19 cellular contexts compared by ENCODE assay signal in genomic region chr12:62267026-62267425, GRCh38. TPM values are rescaled to one million over a fixed set of nuclear protein-coding genes. Genes with fewer than 3 reads are reported as not detected.
A peak's percentile ranks its signal among the peaks of the same experiment; 100 is the strongest.
DNase-seq lines count a peak whose midpoint lies in the region; ATAC-seq, FAIRE-seq and TF ChIP-seq lines count a peak whose summit lies in the region.
"Had no signal": no experiment of that assay in that cellular context is flagged by ENCODE, and none has a peak within 500 bp of the region (broad histone marks: within the 10 kb centered on the region; RNA-seq: fewer than 3 reads in every experiment).

No MANE protein-coding gene starts in this region.

- peaks cover 2 to 4% of the 10 kb centered on the region in 2 donors for H3K4me1 ChIP-seq in aorta (ENCODE audit: control insufficient read depth in 1 of 2, insufficient read depth in 2 of 2, low read length in 2 of 2)

- H3K4me3 ChIP-seq in aorta (ENCODE audit: low read length in 2 of 2) = no peak overlapping the region
- H3K4me3 ChIP-seq: gastrocnemius medialis had no signal

- H3K4me3 Mint-ChIP-seq in activated T-cell treated with anti-CD3 and anti-CD28 coated beads, Interleukin-2, amount 50 U/mL, for 24 hours = no peak overlapping the region
- H3K4me3 Mint-ChIP-seq in activated T-helper 1 cell treated with anti-CD3 and anti-CD28 coated beads, Interleukin-12 subunit alpha, Interleukin-12 subunit beta, Interleukin-2, Interleukin-4 antibody, amounts not matched to agents 30 ng/mL and 10 ng/mL and 1 ng/mL, durations not matched to agents 14 hours and 24 hours and 36 hours = no peak overlapping the region
- H3K4me3 Mint-ChIP-seq in natural killer cell = no peak overlapping the region
- H3K4me3 Mint-ChIP-seq: nephron had no signal

- H3K4me1 Mint-ChIP-seq in activated T-cell treated with anti-CD3 and anti-CD28 coated beads, Interleukin-2, amount 50 U/mL, for 24 hours (ENCODE audit: low read depth) = peaks cover 87% of the 10 kb centered on the region
- peaks cover 93% of the 10 kb centered on the region for H3K4me1 Mint-ChIP-seq in activated T-helper 1 cell treated with anti-CD3 and anti-CD28 coated beads, Interleukin-12 subunit alpha, Interleukin-12 subunit beta, Interleukin-2, Interleukin-4 antibody, amounts not matched to agents 30 ng/mL and 10 ng/mL and 1 ng/mL, durations not matched to agents 14 hours and 24 hours and 36 hours (ENCODE audit: low read depth)
- H3K4me1 Mint-ChIP-seq in natural killer cell = peaks cover 79 to 84% of the 10 kb centered on the region in 2 donors

- peak overlapping the region; percentile 48 for H3K27ac Mint-ChIP-seq in activated T-cell treated with anti-CD3 and anti-CD28 coated beads, Interleukin-2, amount 50 U/mL, for 24 hours
- H3K27ac Mint-ChIP-seq in activated T-helper 1 cell treated with anti-CD3 and anti-CD28 coated beads, Interleukin-12 subunit alpha, Interleukin-12 subunit beta, Interleukin-2, Interleukin-4 antibody, amounts not matched to agents 30 ng/mL and 10 ng/mL and 1 ng/mL, durations not matched to agents 14 hours and 24 hours and 36 hours = peak overlapping the region; percentile 38
- peak overlapping the region; percentile 47 to 78 for H3K27ac Mint-ChIP-seq in natural killer cell
- H3K27ac Mint-ChIP-seq: nephron had no signal

- H3K9me3 Mint-ChIP-seq in activated T-cell treated with anti-CD3 and anti-CD28 coated beads, Interleukin-2, amount 50 U/mL, for 24 hours = no peaks in the 10 kb centered on the region
- H3K9me3 Mint-ChIP-seq in activated T-helper 1 cell treated with anti-CD3 and anti-CD28 coated beads, Interleukin-12 subunit alpha, Interleukin-12 subunit beta, Interleukin-2, Interleukin-4 antibody, amounts not matched to agents 30 ng/mL and 10 ng/mL and 1 ng/mL, durations not matched to agents 14 hours and 24 hours and 36 hours = no peaks in the 10 kb centered on the region
- H3K9me3 Mint-ChIP-seq in natural killer cell = no peaks in the 10 kb centered on the region
- H3K9me3 Mint-ChIP-seq: nephron had no signal

- H3K36me3 Mint-ChIP-seq in activated T-cell treated with anti-CD3 and anti-CD28 coated beads, Interleukin-2, amount 50 U/mL, for 24 hours (ENCODE audit: low read depth) = peaks cover 50% of the 10 kb centered on the region
- H3K36me3 Mint-ChIP-seq in activated T-helper 1 cell treated with anti-CD3 and anti-CD28 coated beads, Interleukin-12 subunit alpha, Interleukin-12 subunit beta, Interleukin-2, Interleukin-4 antibody, amounts not matched to agents 30 ng/mL and 10 ng/mL and 1 ng/mL, durations not matched to agents 14 hours and 24 hours and 36 hours (ENCODE audit: low read depth) = peaks cover 27% of the 10 kb centered on the region
- no peaks in the 10 kb centered on the region for H3K36me3 Mint-ChIP-seq in natural killer cell

- no peaks in the 10 kb centered on the region for H3K27me3 Mint-ChIP-seq in activated T-cell treated with anti-CD3 and anti-CD28 coated beads, Interleukin-2, amount 50 U/mL, for 24 hours
- H3K27me3 Mint-ChIP-seq in activated T-helper 1 cell treated with anti-CD3 and anti-CD28 coated beads, Interleukin-12 subunit alpha, Interleukin-12 subunit beta, Interleukin-2, Interleukin-4 antibody, amounts not matched to agents 30 ng/mL and 10 ng/mL and 1 ng/mL, durations not matched to agents 14 hours and 24 hours and 36 hours (ENCODE audit: insufficient read depth) = no peaks in the 10 kb centered on the region
- H3K27me3 Mint-ChIP-seq in natural killer cell (ENCODE audit: low read depth in 2 of 2) = no peaks in the 10 kb centered on the region

- 80% methylated on average over 2 of the region's 2 CpGs for WGBS in aorta, 2 donors

- H3K9me3 ChIP-seq in aorta (ENCODE audit: control insufficient read depth, low read length) = no peaks in the 10 kb centered on the region
- H3K9me3 ChIP-seq: gastrocnemius medialis had no signal

- FAIRE-seq in GM12892 (lab: Jason Lieb, UNC) (peak; percentile 27), RCC 7860 (lab: Jason Lieb, UNC) (no peak)

- H3K27ac ChIP-seq in aorta (ENCODE audit: low read depth in 1 of 2, low read length in 2 of 2) = no peak overlapping the region
- H3K27ac ChIP-seq: C4-2B had no signal

- TF ChIP-seq CTCF in natural killer cell (IDR thresholded peaks at IDR 0.05) = no peak

- ATAC-seq in natural killer cell (no peak), aorta (ENCODE audit: low FRiP score) (no peak), GM18873 (IDR thresholded peaks at IDR 0.05; ENCODE audit: low FRiP score, unreplicated experiment) (no peak)
- ATAC-seq: esophagus mucosa, gastrocnemius medialis had no signal

- H3K36me3 ChIP-seq in aorta (ENCODE audit: control insufficient read depth in 1 of 2, insufficient read depth in 2 of 2, low read length in 1 of 2) = no peaks in the 10 kb centered on the region
- H3K36me3 ChIP-seq: gastrocnemius medialis had no signal

- H3K27me3 ChIP-seq in aorta (ENCODE audit: control insufficient read depth in 1 of 2, insufficient read depth in 2 of 2, low read length in 1 of 2) = no peaks in the 10 kb centered on the region
- H3K27me3 ChIP-seq: gastrocnemius medialis had no signal

- no peak for TF ChIP-seq POLR2A in GM12892 (IDR thresholded peaks at IDR 0.05; ENCODE audit: low read depth, low read length)

- DNase-seq in activated T-cell treated with anti-CD3 and anti-CD28 coated beads, Interleukin-2, amount 50 U/mL, for 24 hours = no peak
- DNase-seq in activated T-cell treated with anti-CD3 and anti-CD28 coated beads for 4 hours (no peak), GM12892 (ENCODE audit: insufficient read length) (no peak), natural killer cell (no peak), aorta (no peak), RCC 7860 (ENCODE audit: low spot score) (no peak)
- DNase-seq in activated T-helper 1 cell treated with anti-CD3 and anti-CD28 coated beads, Interleukin-12 subunit alpha, Interleukin-12 subunit beta, Interleukin-2, Interleukin-4 antibody, amounts not matched to agents 30 ng/mL and 10 ng/mL and 1 ng/mL, durations not matched to agents 14 hours and 24 hours and 36 hours (ENCODE audit: low spot score) = no peak
- DNase-seq: amygdala; DMS79 treated with DMSO at 0.1 percent for 48 hours; effector CD4-positive, alpha-beta T cell; gastrocnemius medialis; kidney glomerular epithelial cell; NCI-H1694; NCI-H748 treated with DMSO at 0.1 percent for 48 hours; stimulated activated CD4-positive, alpha-beta T cell treated with anti-CD3 and anti-CD28 coated beads, Interleukin-2, amount 100 ng/mL, for 24 hours had no signal

- intact Hi-C loops in activated T-helper 1 cell treated with anti-CD3 and anti-CD28 coated beads, Interleukin-12 subunit alpha, Interleukin-12 subunit beta, Interleukin-2, Interleukin-4 antibody, amounts not matched to agents 30 ng/mL and 10 ng/mL and 1 ng/mL, durations not matched to agents 14 hours and 24 hours and 36 hours (cut with micrococcal nuclease) = loop anchor here (10.0 kb wide), 1 partner anchor 528 kb away; no protein-coding TSS in a partner anchor
- intact Hi-C loops in natural killer cell (cut with micrococcal nuclease) = no loop called here
- intact Hi-C loops in aorta (cut with DNase I) = loop anchor here (10.0 kb wide), 2 partner anchors 108 to 168 kb away; no protein-coding TSS in a partner anchor

RNA-seq across cellular contexts. Expression of gene USP15, which starts 6.8 kb away (rescaled TPM):
- 66.1 TPM for polyA plus RNA-seq in GM12892 (2012; ENCODE audit: missing spikeins)
- 100 and 110 TPM in 2 replicates for total RNA-seq in activated T-helper 1 cell treated with anti-CD3 and anti-CD28 coated beads, Interleukin-12 subunit alpha, Interleukin-12 subunit beta, Interleukin-2, Interleukin-4 antibody, amounts not matched to agents 30 ng/mL and 10 ng/mL and 1 ng/mL, durations not matched to agents 14 hours and 24 hours and 36 hours
- total RNA-seq in natural killer cell (100 to 1,000 TPM; 188 to 251 (median 197) TPM), aorta (100 to 1,000 TPM in 1 of 2 donors, 10 to 100 TPM in 1; 97.9 to 102 TPM)
- 10 to 100 TPM; 16.3 to 34.4 TPM for polyA plus RNA-seq in aorta
